In the genomic region with DNA sequence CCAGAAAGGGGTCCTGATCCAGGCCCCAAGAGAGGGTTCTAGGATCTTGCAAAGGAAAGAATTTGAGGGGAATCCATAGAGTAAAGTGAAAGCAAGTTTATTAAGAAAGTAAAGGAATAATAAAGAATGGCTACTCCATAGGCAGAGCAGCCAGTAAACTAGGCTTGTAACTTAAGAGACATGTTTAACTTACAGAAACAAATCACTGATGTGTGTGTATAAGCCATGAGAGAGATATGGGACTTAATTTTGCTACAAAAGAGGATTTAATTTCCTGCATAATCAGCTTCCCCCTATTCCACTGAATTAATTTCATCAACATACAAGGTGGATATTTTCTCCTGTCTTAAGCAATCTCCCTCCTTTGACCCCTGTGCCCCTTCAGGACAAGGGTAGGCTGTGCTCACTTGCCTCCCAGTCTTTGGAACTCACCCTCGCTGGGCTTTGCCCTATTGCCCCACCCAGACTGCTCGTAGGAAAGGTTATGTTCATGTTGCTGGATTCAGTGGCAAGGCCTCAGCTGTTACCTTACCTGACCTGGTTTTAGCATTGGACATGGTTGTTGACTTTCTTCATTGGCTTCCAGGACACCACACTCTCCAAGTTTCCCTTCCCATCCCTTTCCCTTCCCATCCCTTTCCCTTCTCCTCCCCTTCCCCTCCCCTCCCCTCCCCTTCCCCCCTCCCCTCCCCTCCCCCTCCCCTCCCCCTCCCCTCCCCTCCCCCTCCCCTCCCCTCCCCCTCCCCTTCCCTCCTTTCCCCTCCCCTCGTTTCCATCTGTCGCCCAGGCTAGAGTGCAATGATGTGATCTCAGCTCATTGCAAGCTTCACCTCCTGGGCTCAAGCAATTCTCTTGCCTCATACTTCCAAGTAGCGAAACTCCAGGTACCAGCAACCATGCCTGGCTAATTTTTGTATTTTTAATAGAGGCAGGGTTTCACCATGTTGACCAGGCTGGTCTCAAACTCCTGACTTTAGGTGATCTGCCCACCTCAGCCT, we compare ENCODE assay signal across 1 cellular context.
A peak's percentile ranks its signal among the peaks of the same experiment; 100 is the strongest.
TF ChIP-seq lines count a peak whose summit lies in the region.

No MANE protein-coding gene starts in this region.

TF ChIP-seq in HepG2, 621 proteins besides CTCF, POLR2A, EP300 and RAD21 (continued from another document and continues in another):
- TF ChIP-seq, protein P1, sequence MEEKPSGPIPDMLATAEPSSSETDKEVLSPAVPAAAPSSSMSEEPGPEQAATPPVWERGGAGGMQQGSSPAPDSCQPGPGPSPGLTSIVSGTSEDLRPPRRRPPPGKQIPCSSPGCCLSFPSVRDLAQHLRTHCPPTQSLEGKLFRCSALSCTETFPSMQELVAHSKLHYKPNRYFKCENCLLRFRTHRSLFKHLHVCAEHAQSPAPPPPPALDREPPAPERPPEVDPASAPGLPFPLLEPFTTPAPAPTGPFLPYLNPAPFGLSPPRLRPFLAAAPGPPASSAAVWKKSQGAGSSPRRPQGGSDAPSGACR (CRISPR knock-in tag; IDR thresholded peaks at IDR 0.05): no peak
- TF ChIP-seq ZNF660 (CRISPR knock-in tag; IDR thresholded peaks at IDR 0.05; ENCODE audit: borderline replicate concordance, low read depth) (no peak), NR2F2 (IDR thresholded peaks at IDR 0.05; ENCODE audit: borderline replicate concordance, low read depth) (peak; percentile 66; the same call in 1 of the 2 replicates), ZNF496 (CRISPR knock-in tag; IDR thresholded peaks at IDR 0.05; ENCODE audit: insufficient replicate concordance) (no peak), ZNF326 (CRISPR knock-in tag; IDR thresholded peaks at IDR 0.05; ENCODE audit: borderline replicate concordance) (no peak), TFDP1 (CRISPR knock-in tag; IDR thresholded peaks at IDR 0.05; ENCODE audit: borderline replicate concordance) (no peak), JUN (CRISPR knock-in tag; IDR thresholded peaks at IDR 0.05) (no peak), YY1 (IDR thresholded peaks at IDR 0.05; ENCODE audit: insufficient read depth, insufficient replicate concordance, low read depth, low read length) (no peak), EZH2 (conservative IDR thresholded peaks at IDR 0.05; ENCODE audit: low read depth, low read length) (no peak), IKZF4 (CRISPR knock-in tag; IDR thresholded peaks at IDR 0.05; ENCODE audit: borderline replicate concordance, low read depth, not compliant biosample characterization) (no peak), ATF7-NPFF (CRISPR knock-in tag; IDR thresholded peaks at IDR 0.05; ENCODE audit: low read depth) (no peak), GABPA (IDR thresholded peaks at IDR 0.05; ENCODE audit: low read depth, low read length) (no peak), GABPA (CRISPR knock-in tag; IDR thresholded peaks at IDR 0.05; ENCODE audit: low read depth) (0 out of 2 replicates have a peak, but pooled peaks have one; percentile 11), ZNF431 (CRISPR knock-in tag; IDR thresholded peaks at IDR 0.05; ENCODE audit: borderline replicate concordance, low read depth) (no peak), NFYB (CRISPR knock-in tag; IDR thresholded peaks at IDR 0.05) (no peak), ERF (CRISPR knock-in tag; IDR thresholded peaks at IDR 0.05) (0 out of 2 replicates have a peak, but pooled peaks have one; percentile 45), SALL2 (CRISPR knock-in tag; IDR thresholded peaks at IDR 0.05) (no peak), SMAD1 (CRISPR knock-in tag; IDR thresholded peaks at IDR 0.05; ENCODE audit: borderline replicate concordance, low read depth) (no peak), AFF4 (CRISPR knock-in tag; IDR thresholded peaks at IDR 0.05) (no peak), GATA4 (IDR thresholded peaks at IDR 0.05; ENCODE audit: borderline replicate concordance, low read depth) (no peak), TCF7L2 (IDR thresholded peaks at IDR 0.05; ENCODE audit: low read depth, low read length) (no peak), PLSCR1 (CRISPR knock-in tag; IDR thresholded peaks at IDR 0.05; ENCODE audit: borderline replicate concordance) (no peak), MTF2 (CRISPR knock-in tag; IDR thresholded peaks at IDR 0.05; ENCODE audit: borderline replicate concordance) (no peak), SETDB1 (CRISPR knock-in tag; IDR thresholded peaks at IDR 0.05; ENCODE audit: borderline replicate concordance) (no peak), RNF219 (CRISPR knock-in tag; IDR thresholded peaks at IDR 0.05) (no peak), THYN1 (CRISPR knock-in tag; IDR thresholded peaks at IDR 0.05; ENCODE audit: borderline replicate concordance, low read depth) (no peak), HDAC1 (CRISPR knock-in tag; IDR thresholded peaks at IDR 0.05) (no peak; the same call in 1 of the 2 replicates), ZNF775 (CRISPR knock-in tag; IDR thresholded peaks at IDR 0.05; ENCODE audit: borderline replicate concordance) (no peak), ETS1 (CRISPR knock-in tag; IDR thresholded peaks at IDR 0.05) (no peak), SMARCC2 (IDR thresholded peaks at IDR 0.05) (no peak), DNMT3B (CRISPR knock-in tag; conservative IDR thresholded peaks at IDR 0.05) (no peak), MTA3 (CRISPR knock-in tag; IDR thresholded peaks at IDR 0.05) (no peak), ZSCAN21 (CRISPR knock-in tag; IDR thresholded peaks at IDR 0.05; ENCODE audit: borderline replicate concordance) (no peak)
- TF ChIP-seq, protein P2, sequence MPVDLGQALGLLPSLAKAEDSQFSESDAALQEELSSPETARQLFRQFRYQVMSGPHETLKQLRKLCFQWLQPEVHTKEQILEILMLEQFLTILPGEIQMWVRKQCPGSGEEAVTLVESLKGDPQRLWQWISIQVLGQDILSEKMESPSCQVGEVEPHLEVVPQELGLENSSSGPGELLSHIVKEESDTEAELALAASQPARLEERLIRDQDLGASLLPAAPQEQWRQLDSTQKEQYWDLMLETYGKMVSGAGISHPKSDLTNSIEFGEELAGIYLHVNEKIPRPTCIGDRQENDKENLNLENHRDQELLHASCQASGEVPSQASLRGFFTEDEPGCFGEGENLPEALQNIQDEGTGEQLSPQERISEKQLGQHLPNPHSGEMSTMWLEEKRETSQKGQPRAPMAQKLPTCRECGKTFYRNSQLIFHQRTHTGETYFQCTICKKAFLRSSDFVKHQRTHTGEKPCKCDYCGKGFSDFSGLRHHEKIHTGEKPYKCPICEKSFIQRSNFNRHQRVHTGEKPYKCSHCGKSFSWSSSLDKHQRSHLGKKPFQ (CRISPR knock-in tag; IDR thresholded peaks at IDR 0.05; ENCODE audit: insufficient replicate concordance): no peak
- TF ChIP-seq, protein P3, sequence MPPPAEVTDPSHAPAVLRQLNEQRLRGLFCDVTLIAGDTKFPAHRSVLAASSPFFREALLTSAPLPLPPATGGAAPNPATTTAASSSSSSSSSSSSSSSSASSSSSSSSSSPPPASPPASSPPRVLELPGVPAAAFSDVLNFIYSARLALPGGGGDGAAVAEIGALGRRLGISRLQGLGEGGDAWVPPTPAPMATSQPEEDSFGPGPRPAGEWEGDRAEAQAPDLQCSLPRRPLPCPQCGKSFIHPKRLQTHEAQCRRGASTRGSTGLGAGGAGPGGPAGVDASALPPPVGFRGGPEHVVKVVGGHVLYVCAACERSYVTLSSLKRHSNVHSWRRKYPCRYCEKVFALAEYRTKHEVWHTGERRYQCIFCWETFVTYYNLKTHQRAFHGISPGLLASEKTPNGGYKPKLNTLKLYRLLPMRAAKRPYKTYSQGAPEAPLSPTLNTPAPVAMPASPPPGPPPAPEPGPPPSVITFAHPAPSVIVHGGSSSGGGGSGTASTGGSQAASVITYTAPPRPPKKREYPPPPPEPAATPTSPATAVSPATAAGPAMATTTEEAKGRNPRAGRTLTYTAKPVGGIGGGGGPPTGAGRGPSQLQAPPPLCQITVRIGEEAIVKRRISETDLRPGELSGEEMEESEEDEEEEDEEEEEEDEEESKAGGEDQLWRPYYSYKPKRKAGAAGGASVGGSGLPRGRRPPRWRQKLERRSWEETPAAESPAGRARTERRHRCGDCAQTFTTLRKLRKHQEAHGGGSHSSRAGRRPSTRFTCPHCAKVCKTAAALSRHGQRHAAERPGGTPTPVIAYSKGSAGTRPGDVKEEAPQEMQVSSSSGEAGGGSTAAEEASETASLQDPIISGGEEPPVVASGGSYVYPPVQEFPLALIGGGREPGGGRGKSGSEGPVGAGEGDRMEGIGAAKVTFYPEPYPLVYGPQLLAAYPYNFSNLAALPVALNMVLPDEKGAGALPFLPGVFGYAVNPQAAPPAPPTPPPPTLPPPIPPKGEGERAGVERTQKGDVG (CRISPR knock-in tag; IDR thresholded peaks at IDR 0.05; ENCODE audit: borderline replicate concordance): no peak
- TF ChIP-seq, protein P4, sequence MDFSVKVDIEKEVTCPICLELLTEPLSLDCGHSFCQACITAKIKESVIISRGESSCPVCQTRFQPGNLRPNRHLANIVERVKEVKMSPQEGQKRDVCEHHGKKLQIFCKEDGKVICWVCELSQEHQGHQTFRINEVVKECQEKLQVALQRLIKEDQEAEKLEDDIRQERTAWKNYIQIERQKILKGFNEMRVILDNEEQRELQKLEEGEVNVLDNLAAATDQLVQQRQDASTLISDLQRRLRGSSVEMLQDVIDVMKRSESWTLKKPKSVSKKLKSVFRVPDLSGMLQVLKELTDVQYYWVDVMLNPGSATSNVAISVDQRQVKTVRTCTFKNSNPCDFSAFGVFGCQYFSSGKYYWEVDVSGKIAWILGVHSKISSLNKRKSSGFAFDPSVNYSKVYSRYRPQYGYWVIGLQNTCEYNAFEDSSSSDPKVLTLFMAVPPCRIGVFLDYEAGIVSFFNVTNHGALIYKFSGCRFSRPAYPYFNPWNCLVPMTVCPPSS (IDR thresholded peaks at IDR 0.05): no peak
